ENCODE assay signal across 21 cellular contexts in the genomic region with DNA sequence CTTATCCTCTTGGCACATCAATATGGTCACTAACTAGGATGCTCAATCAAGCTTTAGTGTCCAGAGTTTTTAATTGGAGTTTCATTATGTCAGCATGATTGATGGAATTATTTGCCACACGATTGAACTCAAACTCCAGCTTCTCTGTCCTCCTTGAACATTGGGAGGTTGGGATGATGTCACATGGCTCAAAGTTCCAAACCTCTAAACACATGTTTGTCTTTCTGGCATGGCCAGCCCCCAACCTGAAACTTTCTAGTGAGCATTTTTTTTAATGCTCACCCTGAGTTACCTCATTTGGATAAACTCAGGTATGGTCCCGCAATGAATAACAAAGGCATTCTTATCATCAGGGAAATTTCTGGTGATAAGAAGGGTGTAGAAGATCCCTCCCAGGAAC.
"Had no signal": no experiment of that assay in that cellular context is flagged by ENCODE, and none has a peak within 500 bp of the region (broad histone marks: within the 10 kb centered on the region; RNA-seq: fewer than 3 reads in every experiment).

No MANE protein-coding gene starts in this region.

- H3K4me3 ChIP-seq: SJSA1, SK-N-MC had no signal

- DNase-seq: KBM-7, MV-4-11, NCI-H1048, NCI-H1105, NCI-H1417 treated with DMSO at 0.1 percent for 48 hours, NCI-H146, NCI-H1694 treated with DMSO at 0.1 percent for 48 hours, NCI-H1930, NCI-H2081, NCI-H2107, NCI-H226, NCI-H446, NCI-H510A, NCI-H524 treated with DMSO at 0.1 percent for 48 hours, NCI-H69, NCI-H774, Right ventricle myocardium superior, RPMI8226, SIG-M5 had no signal

- H3K27me3 ChIP-seq: SJSA1 had no signal

- H3K36me3 ChIP-seq: SJSA1 had no signal

- H3K27ac ChIP-seq: SJSA1, SK-N-MC had no signal

- H3K9me3 ChIP-seq: SJSA1 had no signal

- H3K4me1 ChIP-seq: SJSA1 had no signal
